Comparison of ENCODE assay signal across 19 cellular contexts in genomic region chr7:20358762-20359282, GRCh38. TPM values are rescaled to one million over a fixed set of nuclear protein-coding genes. Genes with fewer than 3 reads are reported as not detected.
"Had no signal": no experiment of that assay in that cellular context is flagged by ENCODE, and none has a peak within 500 bp of the region (broad histone marks: within the 10 kb centered on the region; RNA-seq: fewer than 3 reads in every experiment).

No MANE protein-coding gene starts in this region.

- H3K36me3 Mint-ChIP-seq: naive thymus-derived CD8-positive, alpha-beta T cell had no signal

- ATAC-seq: gastrocnemius medialis; heart right ventricle; left lobe of liver; mucosa of descending colon; naive thymus-derived CD8-positive, alpha-beta T cell; right cardiac atrium had no signal

- H3K4me1 ChIP-seq: gastrocnemius medialis, heart right ventricle had no signal

- H3K27me3 ChIP-seq: esophagus squamous epithelium, gastrocnemius medialis, heart right ventricle, pancreas, stomach, transverse colon had no signal

- H3K9me3 Mint-ChIP-seq: naive thymus-derived CD8-positive, alpha-beta T cell had no signal

- H3K9me3 ChIP-seq: esophagus squamous epithelium, gastrocnemius medialis, heart right ventricle, mucosa of descending colon, pancreas, stomach, thoracic aorta, transverse colon had no signal

- H3K4me3 ChIP-seq: esophagus squamous epithelium, gastrocnemius medialis, heart right ventricle, mucosa of descending colon, pancreas, stomach, thoracic aorta, transverse colon had no signal

- H3K27ac Mint-ChIP-seq: naive thymus-derived CD8-positive, alpha-beta T cell; progenitor cell of endocrine pancreas had no signal

- FAIRE-seq: colon, pancreas, small intestine had no signal

- DNase-seq: dermis blood vessel endothelial cell; esophagus squamous epithelium; gastrocnemius medialis; heart right ventricle; mucosa of descending colon; naive thymus-derived CD8-positive, alpha-beta T cell; occipital lobe; pancreas; right cardiac atrium; small intestine; stimulated activated CD4-positive, alpha-beta T cell treated with anti-CD3 and anti-CD28 coated beads, Interleukin-12 subunit alpha, Interleukin-12 subunit beta, amount 100 ng/mL, for 4 hours; stimulated activated naive CD4-positive, alpha-beta T cell; stomach; substantia nigra; transverse colon had no signal

- H3K36me3 ChIP-seq: gastrocnemius medialis, heart right ventricle, pancreas, stomach, thoracic aorta, transverse colon had no signal

- H3K4me3 Mint-ChIP-seq: naive thymus-derived CD8-positive, alpha-beta T cell had no signal

- H3K27ac ChIP-seq: esophagus squamous epithelium, gastrocnemius medialis, heart right ventricle, pancreas, stomach, thoracic aorta, transverse colon had no signal

- H3K4me1 Mint-ChIP-seq: naive thymus-derived CD8-positive, alpha-beta T cell had no signal

- H3K27me3 Mint-ChIP-seq: progenitor cell of endocrine pancreas had no signal

RNA-seq across cellular contexts. Expression of gene ITGB8, which starts 28.1 kb away (rescaled TPM):
- total RNA-seq: naive thymus-derived CD8-positive, alpha-beta T cell had no signal
- polyA plus RNA-seq: naive thymus-derived CD8-positive, alpha-beta T cell had no signal
